In the genomic region with DNA sequence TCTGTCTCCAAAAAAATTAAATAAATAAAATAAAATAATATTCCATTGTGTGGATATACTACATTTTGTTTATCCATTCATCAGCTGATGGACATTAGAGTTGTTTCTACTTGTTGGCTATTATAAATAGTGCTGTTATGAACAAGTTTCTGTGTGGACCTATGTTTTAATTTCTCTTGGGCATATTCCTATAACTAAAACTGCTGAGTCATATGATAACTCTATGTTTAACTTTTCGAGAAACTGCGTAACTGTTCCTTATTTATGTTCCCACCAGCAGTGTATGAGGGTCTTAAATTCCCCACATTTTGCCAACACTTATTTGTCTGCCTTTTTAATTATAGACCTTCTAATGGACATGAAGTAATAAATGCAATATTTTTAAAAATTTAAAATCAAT, we compare ENCODE assay signal across 7 cellular contexts.
"Had no signal": no experiment of that assay in that cellular context is flagged by ENCODE, and none has a peak within 500 bp of the region (broad histone marks: within the 10 kb centered on the region; RNA-seq: fewer than 3 reads in every experiment).

No MANE protein-coding gene starts in this region.

- H3K4me3 ChIP-seq: GM23248 had no signal

- H2AFZ ChIP-seq: GM23248 had no signal

- H3K9ac ChIP-seq: GM23248 had no signal

- DNase-seq: GM23248, GOT3, H7, HCEC 1CT, Kasumi-1, KG1 had no signal

- H3K27ac ChIP-seq: GM23248, HL-60 had no signal
